Comparison of ENCODE assay signal across 14 cellular contexts in genomic region chr12:31803306-31804184, GRCh38.
A peak's percentile ranks its signal among the peaks of the same experiment; 100 is the strongest.
DNase-seq lines count a peak whose midpoint lies in the region; ATAC-seq, FAIRE-seq and TF ChIP-seq lines count a peak whose summit lies in the region.
"Had no signal": no experiment of that assay in that cellular context is flagged by ENCODE, and none has a peak within 500 bp of the region (broad histone marks: within the 10 kb centered on the region; RNA-seq: fewer than 3 reads in every experiment).

No MANE protein-coding gene starts in this region.

- peak overlapping the region; percentile 52 for H3K27ac ChIP-seq in CD4-positive, CD25-positive, alpha-beta regulatory T cell (ENCODE audit: insufficient read depth, low read length, poor library complexity, severe bottlenecking)

- peaks cover 39% of the 10 kb centered on the region for H3K4me1 ChIP-seq in CD4-positive, CD25-positive, alpha-beta regulatory T cell (ENCODE audit: control insufficient read depth, insufficient read depth, low read length, poor library complexity, severe bottlenecking)

- TF ChIP-seq CTCF in WTC11 (IDR thresholded peaks at IDR 0.05) (no peak), type B pancreatic cell (conservative IDR thresholded peaks at IDR 0.05) (no peak), GM20000 (IDR thresholded peaks at IDR 0.05; ENCODE audit: extremely low read depth, missing control alignments) (no peak)

- DNase-seq in CD4-positive, CD25-positive, alpha-beta regulatory T cell, result no peak
- DNase-seq in GM18507 (ENCODE audit: extremely low spot score, insufficient read length, low read depth) (no peak), WTC11 (ENCODE audit: low spot score) (no peak), memory B cell (ENCODE audit: low spot score in 2 of 2) (no peak), foreskin melanocyte (no peak), type B pancreatic cell (ENCODE audit: extremely low spot score, unreplicated experiment) (no peak), GM20000 (ENCODE audit: low spot score) (no peak)
- DNase-seq: activated CD4-positive, alpha-beta T cell treated with anti-CD3 and anti-CD28 coated beads, Interleukin-2, amount 50 U/mL, for 1 hour; NCI-H187 treated with DMSO at 0.1 percent for 48 hours; NCI-H510A; T-helper 9 cell had no signal

- H3K4me1 Mint-ChIP-seq in CD4-positive, CD25-positive, alpha-beta regulatory T cell, result peaks cover 28 to 62% (median 43%) of the 10 kb centered on the region in 4 donors
- peaks cover 29% of the 10 kb centered on the region for H3K4me1 Mint-ChIP-seq in WTC11
- H3K4me1 Mint-ChIP-seq in memory B cell, result peaks cover 43% of the 10 kb centered on the region
- no peaks in the 10 kb centered on the region for H3K4me1 Mint-ChIP-seq in type B pancreatic cell (ENCODE audit: unreplicated experiment)

- H3K36me3 Mint-ChIP-seq in CD4-positive, CD25-positive, alpha-beta regulatory T cell, result peaks cover 4% of the 10 kb centered on the region
- H3K36me3 Mint-ChIP-seq in WTC11 (no peaks in the 10 kb centered on the region), memory B cell (peaks cover 21% of the 10 kb centered on the region), type B pancreatic cell (no peaks in the 10 kb centered on the region)

- H3K9me3 Mint-ChIP-seq in CD4-positive, CD25-positive, alpha-beta regulatory T cell, result no peaks in the 10 kb centered on the region
- H3K9me3 Mint-ChIP-seq in WTC11, result peaks cover 4% of the 10 kb centered on the region
- no peaks in the 10 kb centered on the region for H3K9me3 Mint-ChIP-seq in memory B cell
- H3K9me3 Mint-ChIP-seq in type B pancreatic cell, result peaks cover 10% of the 10 kb centered on the region

- no peaks in the 10 kb centered on the region for H3K27me3 ChIP-seq in CD4-positive, CD25-positive, alpha-beta regulatory T cell (ENCODE audit: control insufficient read depth, insufficient read depth, low read length)

- H3K27me3 Mint-ChIP-seq in CD4-positive, CD25-positive, alpha-beta regulatory T cell, result no peaks in the 10 kb centered on the region
- H3K27me3 Mint-ChIP-seq in WTC11 (ENCODE audit: low read depth) (peaks cover 5% of the 10 kb centered on the region), memory B cell (no peaks in the 10 kb centered on the region), type B pancreatic cell (no peaks in the 10 kb centered on the region)

- H3K27ac Mint-ChIP-seq in CD4-positive, CD25-positive, alpha-beta regulatory T cell, result peak overlapping the region; percentile 87 to 93 (median 90)
- peak overlapping the region; percentile 10 for H3K27ac Mint-ChIP-seq in WTC11
- H3K27ac Mint-ChIP-seq in memory B cell, result peak overlapping the region; percentile 90
- H3K27ac Mint-ChIP-seq in type B pancreatic cell, result no peak overlapping the region

- peak overlapping the region; percentile 71 to 96 (median 88) for H3K4me3 Mint-ChIP-seq in CD4-positive, CD25-positive, alpha-beta regulatory T cell
- H3K4me3 Mint-ChIP-seq in WTC11 (no peak overlapping the region), memory B cell (peak overlapping the region; percentile 84), type B pancreatic cell (no peak overlapping the region)

- peak; percentile 5 for FAIRE-seq in GM18507 (lab: Jason Lieb, UNC)
- FAIRE-seq: islet of Langerhans had no signal

- no peak for ATAC-seq in CD4-positive, CD25-positive, alpha-beta regulatory T cell (ENCODE audit: low read depth in 2 of 2)
- ATAC-seq in WTC11, result peak; percentile 51
- ATAC-seq in memory B cell (ENCODE audit: low read depth), result no peak
- ATAC-seq in GM21390 (IDR thresholded peaks at IDR 0.05; ENCODE audit: unreplicated experiment), result no peak

- peak overlapping the region; percentile 81 for H3K4me3 ChIP-seq in CD4-positive, CD25-positive, alpha-beta regulatory T cell (ENCODE audit: low read depth, low read length)
- H3K4me3 ChIP-seq: smooth muscle cell had no signal

- POLR2A ChIA-PET in WTC11 (lab: Charles Lee), result interaction anchor here (0.7 kb wide), 1 partner anchor 635 kb away, joined by 3 read pairs; no protein-coding TSS in a partner anchor

- CTCF ChIA-PET in WTC11 (lab: Charles Lee), result no interaction called here

- H3K36me3 ChIP-seq in CD4-positive, CD25-positive, alpha-beta regulatory T cell (ENCODE audit: control insufficient read depth, insufficient read depth, low read length), result no peaks in the 10 kb centered on the region

- no peaks in the 10 kb centered on the region for H3K9me3 ChIP-seq in CD4-positive, CD25-positive, alpha-beta regulatory T cell (ENCODE audit: control insufficient read depth in 2 of 2, low read length in 2 of 2)

TF ChIP-seq in WTC11, 78 proteins besides CTCF, POLR2A, EP300 and RAD21:
- TF ChIP-seq MLX (CRISPR knock-in tag; IDR thresholded peaks at IDR 0.05) (no peak), ZNF121 (CRISPR knock-in tag; IDR thresholded peaks at IDR 0.05) (peak; percentile 75; the same call in 1 of the 2 replicates), FOXP1 (CRISPR knock-in tag; IDR thresholded peaks at IDR 0.05; ENCODE audit: borderline replicate concordance) (no peak)

Comparison
In these comparisons a context has a peak if more than half of its experiments do, and no peak if none do; other contexts are left out.
1. H3K4me3 Mint-ChIP-seq: peak in CD4-positive, CD25-positive, alpha-beta regulatory T cell (4 of 4) and memory B cell (single experiment); none in WTC11 (single experiment) and type B pancreatic cell (single experiment).